Comparison of ENCODE assay signal across 12 cellular contexts in genomic region chr13:108086678-108087077, GRCh38.
DNase-seq lines count a peak whose midpoint lies in the region; ATAC-seq and TF ChIP-seq lines count a peak whose summit lies in the region.
"Had no signal": no experiment of that assay in that cellular context is flagged by ENCODE, and none has a peak within 500 bp of the region (broad histone marks: within the 10 kb centered on the region; RNA-seq: fewer than 3 reads in every experiment).

No MANE protein-coding gene starts in this region.

- DNase-seq in Calu3 (peak; percentile 23), SW480 (ENCODE audit: low spot score) (peak; percentile 3), islet precursor cell (peak; percentile 57), GM19240 (ENCODE audit: insufficient read length, low spot score) (no peak), smooth muscle cell (lab: John Stamatoyannopoulos, UW; ENCODE audit: unreplicated experiment) (no peak)
- no peak for DNase-seq in activated naive CD4-positive, alpha-beta T cell treated with anti-CD3 and anti-CD28 coated beads, Interleukin-2, amount 50 U/mL, for 72 hours (ENCODE audit: low spot score in 2 of 2)
- DNase-seq: activated CD4-positive, alpha-beta T cell treated with anti-CD3 and anti-CD28 coated beads for 1 hour; activated naive CD4-positive, alpha-beta T cell treated with anti-CD3 and anti-CD28 coated beads, Interleukin-2, amount 10 ng/mL, durations not matched to agents 7 days and 5 days; effector memory CD8-positive, alpha-beta T cell; NCI-H1092 had no signal

- no TSS peak for BruUV-seq in Calu3 (replicated peaks; lab: Mats Ljungman, UMichigan)

- no peaks in the 10 kb centered on the region for H3K4me1 Mint-ChIP-seq in Calu3 (ENCODE audit: low read depth, unreplicated experiment)
- H3K4me1 Mint-ChIP-seq: activated naive CD4-positive, alpha-beta T cell treated with anti-CD3 and anti-CD28 coated beads, Interleukin-2, amount 10 ng/mL, durations not matched to agents 7 days and 5 days had no signal

- H3K9me3 Mint-ChIP-seq in Calu3 (ENCODE audit: low read depth, unreplicated experiment): no peaks in the 10 kb centered on the region
- H3K9me3 Mint-ChIP-seq in activated naive CD4-positive, alpha-beta T cell treated with anti-CD3 and anti-CD28 coated beads, Interleukin-2, amount 50 U/mL, for 72 hours: no peaks in the 10 kb centered on the region
- H3K9me3 Mint-ChIP-seq: activated naive CD4-positive, alpha-beta T cell treated with anti-CD3 and anti-CD28 coated beads, Interleukin-2, amount 10 ng/mL, durations not matched to agents 7 days and 5 days had no signal

- no peak overlapping the region for H3K4me3 ChIP-seq in smooth muscle cell

- no peaks in the 10 kb centered on the region for H3K9me3 ChIP-seq in smooth muscle cell (replicated peaks; ENCODE audit: low read depth)

- H3K27me3 ChIP-seq in smooth muscle cell (ENCODE audit: low read depth): no peaks in the 10 kb centered on the region

- H3K4me1 ChIP-seq in smooth muscle cell (ENCODE audit: low read depth): peaks cover 7% of the 10 kb centered on the region

- H2AFZ ChIP-seq in smooth muscle cell (ENCODE audit: low read depth): no peak overlapping the region

- H3F3A ChIP-seq in smooth muscle cell (ENCODE audit: low read depth): no peaks in the 10 kb centered on the region

- no peaks in the 10 kb centered on the region for H3K36me3 ChIP-seq in smooth muscle cell (ENCODE audit: low read depth)

- H3K9ac ChIP-seq in smooth muscle cell (ENCODE audit: low read depth): no peak overlapping the region

- no peak overlapping the region for H3K27ac Mint-ChIP-seq in Calu3 (ENCODE audit: unreplicated experiment)
- H3K27ac Mint-ChIP-seq in activated naive CD4-positive, alpha-beta T cell treated with anti-CD3 and anti-CD28 coated beads, Interleukin-2, amount 50 U/mL, for 72 hours: no peak overlapping the region
- H3K27ac Mint-ChIP-seq: activated naive CD4-positive, alpha-beta T cell treated with anti-CD3 and anti-CD28 coated beads, Interleukin-2, amount 10 ng/mL, durations not matched to agents 7 days and 5 days; effector memory CD8-positive, alpha-beta T cell had no signal

- ATAC-seq in HG02885 (IDR thresholded peaks at IDR 0.05; ENCODE audit: poor library complexity, unreplicated experiment) (peak; percentile 55), GM21423 (IDR thresholded peaks at IDR 0.05; ENCODE audit: unreplicated experiment) (no peak)
- no peak for ATAC-seq in activated naive CD4-positive, alpha-beta T cell treated with anti-CD3 and anti-CD28 coated beads, Interleukin-2, amount 50 U/mL, for 72 hours
- ATAC-seq: effector memory CD8-positive, alpha-beta T cell had no signal

- H4K20me1 ChIP-seq in smooth muscle cell (ENCODE audit: low read depth): no peaks in the 10 kb centered on the region

- H3K4me2 ChIP-seq in smooth muscle cell: no peak overlapping the region

- CTCF ChIA-PET in Calu3 (lab: Charles Lee): no interaction called here

- no peaks in the 10 kb centered on the region for H3K27me3 Mint-ChIP-seq in Calu3 (ENCODE audit: unreplicated experiment)
- H3K27me3 Mint-ChIP-seq: activated naive CD4-positive, alpha-beta T cell treated with anti-CD3 and anti-CD28 coated beads, Interleukin-2, amount 10 ng/mL, durations not matched to agents 7 days and 5 days; effector memory CD8-positive, alpha-beta T cell had no signal

- 58% methylated on average over 2 of the region's 2 CpGs for WGBS in smooth muscle cell (ENCODE audit: low lambda C conversion rate)

- no peak overlapping the region for H3K4me3 Mint-ChIP-seq in Calu3 (ENCODE audit: low read depth, unreplicated experiment)
- H3K4me3 Mint-ChIP-seq: activated naive CD4-positive, alpha-beta T cell treated with anti-CD3 and anti-CD28 coated beads, Interleukin-2, amount 10 ng/mL, durations not matched to agents 7 days and 5 days; effector memory CD8-positive, alpha-beta T cell had no signal

- no peak overlapping the region for H3K27ac ChIP-seq in smooth muscle cell (ENCODE audit: low read depth)

- no peaks in the 10 kb centered on the region for H3K79me2 ChIP-seq in smooth muscle cell (ENCODE audit: low read depth)

- intact Hi-C loops in Calu3 (cut with micrococcal nuclease; ENCODE audit: unreplicated experiment): no loop called here

- no peaks in the 10 kb centered on the region for H3K36me3 Mint-ChIP-seq in Calu3 (ENCODE audit: insufficient read depth, unreplicated experiment)
- H3K36me3 Mint-ChIP-seq in activated naive CD4-positive, alpha-beta T cell treated with anti-CD3 and anti-CD28 coated beads, Interleukin-2, amount 50 U/mL, for 72 hours: no peaks in the 10 kb centered on the region
- H3K36me3 Mint-ChIP-seq: activated naive CD4-positive, alpha-beta T cell treated with anti-CD3 and anti-CD28 coated beads, Interleukin-2, amount 10 ng/mL, durations not matched to agents 7 days and 5 days had no signal

- TF ChIP-seq CTCF in Calu3 (IDR thresholded peaks at IDR 0.05; ENCODE audit: unreplicated experiment) (no peak), smooth muscle cell (IDR thresholded peaks at IDR 0.05; ENCODE audit: borderline replicate concordance, insufficient read depth, poor library complexity, severe bottlenecking) (no peak)

Comparison
In these comparisons a context has a peak if more than half of its experiments do, and no peak if none do; other contexts are left out.
1. DNase-seq: peak in Calu3 (single experiment), SW480 (single experiment) and islet precursor cell (single experiment); none in GM19240 (single experiment), smooth muscle cell (single experiment) and activated naive CD4-positive, alpha-beta T cell treated with anti-CD3 and anti-CD28 coated beads, Interleukin-2, amount 50 U/mL, for 72 hours (0 of 2).